1 cellular context compared by ENCODE assay signal in the genomic region with DNA sequence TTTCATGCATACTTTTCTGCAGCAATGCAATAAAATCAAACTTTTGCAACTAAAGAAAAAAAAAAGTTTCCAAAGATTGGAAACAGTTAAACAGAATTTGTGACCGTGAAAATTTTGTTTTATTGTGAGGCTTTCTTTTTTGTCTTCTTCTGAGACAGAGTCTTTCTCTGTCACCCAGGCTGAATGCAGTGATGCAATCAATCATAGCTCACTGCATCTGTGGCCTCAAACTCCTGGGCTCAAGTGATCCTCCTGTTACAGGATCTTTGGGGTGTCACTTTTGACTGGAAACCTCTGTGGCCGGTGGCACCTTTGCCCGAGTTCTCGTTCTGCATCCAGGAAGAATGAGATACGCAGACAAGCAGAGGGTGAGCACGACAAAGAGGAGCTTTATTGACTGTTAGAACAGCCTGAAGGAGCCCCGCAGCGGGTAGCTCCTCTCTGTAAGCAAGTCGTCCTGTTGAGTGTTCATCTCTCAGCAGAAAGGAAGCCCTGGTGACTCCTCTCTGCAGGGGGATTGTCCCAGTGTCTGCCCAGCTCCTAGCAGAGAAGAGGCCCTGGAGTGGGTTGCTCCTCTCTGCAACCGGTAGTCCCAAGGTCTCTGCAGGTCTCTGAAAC.
TF ChIP-seq lines count a peak whose summit lies in the region.

No MANE protein-coding gene starts in this region.

TF ChIP-seq in H1, 55 proteins besides CTCF, POLR2A, EP300 and RAD21:
- TF ChIP-seq SP4 (IDR thresholded peaks at IDR 0.05; ENCODE audit: low read length) (no peak), SIN3A (conservative IDR thresholded peaks at IDR 0.05 in 1 of 2, IDR thresholded peaks at IDR 0.05 in 1 of 2; ENCODE audit: low read depth in 1 of 2, low read length in 2 of 2) (no peak), JUND (IDR thresholded peaks at IDR 0.05; ENCODE audit: low read length) (no peak), SP2 (IDR thresholded peaks at IDR 0.05; ENCODE audit: low read length) (no peak), CHD1 (IDR thresholded peaks at IDR 0.05; ENCODE audit: low read depth, low read length) (no peak)
- TF ChIP-seq, protein P1, sequence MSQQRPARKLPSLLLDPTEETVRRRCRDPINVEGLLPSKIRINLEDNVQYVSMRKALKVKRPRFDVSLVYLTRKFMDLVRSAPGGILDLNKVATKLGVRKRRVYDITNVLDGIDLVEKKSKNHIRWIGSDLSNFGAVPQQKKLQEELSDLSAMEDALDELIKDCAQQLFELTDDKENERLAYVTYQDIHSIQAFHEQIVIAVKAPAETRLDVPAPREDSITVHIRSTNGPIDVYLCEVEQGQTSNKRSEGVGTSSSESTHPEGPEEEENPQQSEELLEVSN (IDR thresholded peaks at IDR 0.05) = no peak
- TF ChIP-seq, protein P2, sequence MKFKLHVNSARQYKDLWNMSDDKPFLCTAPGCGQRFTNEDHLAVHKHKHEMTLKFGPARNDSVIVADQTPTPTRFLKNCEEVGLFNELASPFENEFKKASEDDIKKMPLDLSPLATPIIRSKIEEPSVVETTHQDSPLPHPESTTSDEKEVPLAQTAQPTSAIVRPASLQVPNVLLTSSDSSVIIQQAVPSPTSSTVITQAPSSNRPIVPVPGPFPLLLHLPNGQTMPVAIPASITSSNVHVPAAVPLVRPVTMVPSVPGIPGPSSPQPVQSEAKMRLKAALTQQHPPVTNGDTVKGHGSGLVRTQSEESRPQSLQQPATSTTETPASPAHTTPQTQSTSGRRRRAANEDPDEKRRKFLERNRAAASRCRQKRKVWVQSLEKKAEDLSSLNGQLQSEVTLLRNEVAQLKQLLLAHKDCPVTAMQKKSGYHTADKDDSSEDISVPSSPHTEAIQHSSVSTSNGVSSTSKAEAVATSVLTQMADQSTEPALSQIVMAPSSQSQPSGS (IDR thresholded peaks at IDR 0.05; ENCODE audit: low read length) = no peak
